In genomic region chr15:65872596-65872995, GRCh38 we compare ENCODE assay signal across 8 cellular contexts. TPM values are rescaled to one million over a fixed set of nuclear protein-coding genes. Genes with fewer than 3 reads are reported as not detected.
DNase-seq lines count a peak whose midpoint lies in the region; ATAC-seq and TF ChIP-seq lines count a peak whose summit lies in the region.
"Not testable (repeated sequence)": the region's sequence is repeated elsewhere in the genome, so short reads cannot be mapped to it uniquely, and the experiment has no call there.

No MANE protein-coding gene starts in this region.

- H3K27me3 Mint-ChIP-seq in activated T-helper 17 cell treated with anti-CD3 and anti-CD28 coated beads, Interleukin-2, amount 50 U/mL, for 72 hours; chondrocyte (ENCODE audit: low read depth); mesothelial cell of epicardium (ENCODE audit: low read depth): not testable (repeated sequence)

- peaks cover 79% of the 10 kb centered on the region for H3K79me2 ChIP-seq in PC-3 (ENCODE audit: low read length)

- not testable (repeated sequence) for H3K36me3 ChIP-seq in PC-3 (ENCODE audit: low read depth, low read length)
- H3K36me3 ChIP-seq in spleen: peaks cover 0 to 36% (median 12%) of the 10 kb centered on the region in 6 donors

- not testable (repeated sequence) for H3K4me3 ChIP-seq in PC-3 (ENCODE audit: low read length); fibroblast of the aortic adventitia (ENCODE audit: low read depth, low read length)
- peak overlapping the region in 4 of 8 donors; percentile 83 to 97 (median 86) for H3K4me3 ChIP-seq in spleen

- H3F3A ChIP-seq in PC-3 (ENCODE audit: low read length, unreplicated experiment): not testable (repeated sequence)

- H3K9ac ChIP-seq in PC-3 (ENCODE audit: low read length): not testable (repeated sequence)

- not testable (repeated sequence) for BruUV-seq in PC-3 (replicated peaks; lab: Mats Ljungman, UMichigan)

- not testable (repeated sequence) for H3K27me3 ChIP-seq in PC-3 (ENCODE audit: low read length); spleen (replicated peaks in 1 of 7)

- H3K4me3 Mint-ChIP-seq in activated T-helper 17 cell treated with anti-CD3 and anti-CD28 coated beads, Interleukin-2, amount 50 U/mL, for 72 hours: peak overlapping the region; percentile 43
- not testable (repeated sequence) for H3K4me3 Mint-ChIP-seq in chondrocyte (ENCODE audit: unreplicated experiment); mesothelial cell of epicardium

- H3K36me3 Mint-ChIP-seq in activated T-helper 17 cell treated with anti-CD3 and anti-CD28 coated beads, Interleukin-2, amount 50 U/mL, for 72 hours (ENCODE audit: low read depth): peaks cover 53% of the 10 kb centered on the region
- H3K36me3 Mint-ChIP-seq in chondrocyte (ENCODE audit: low read depth); mesothelial cell of epicardium: not testable (repeated sequence)

- H3K27ac Mint-ChIP-seq in activated T-helper 17 cell treated with anti-CD3 and anti-CD28 coated beads, Interleukin-2, amount 50 U/mL, for 72 hours: peak overlapping the region; percentile 46
- H3K27ac Mint-ChIP-seq in chondrocyte (ENCODE audit: unreplicated experiment): peak overlapping the region; percentile 72
- peak overlapping the region; percentile 55 for H3K27ac Mint-ChIP-seq in mesothelial cell of epicardium

- H3K4me1 ChIP-seq in PC-3 (ENCODE audit: insufficient read depth, low read length) (peaks cover 16% of the 10 kb centered on the region), spleen (peaks cover 19 to 81% (median 61%) of the 10 kb centered on the region in 6 donors)

- POLR2A ChIA-PET in PC-3 (lab: Charles Lee; ENCODE audit: unreplicated experiment): not testable (repeated sequence)

- not testable (repeated sequence) for H4K20me1 ChIP-seq in PC-3 (ENCODE audit: low read length)

- not testable (repeated sequence) for TF ChIP-seq CTCF in PC-3 (conservative IDR thresholded peaks at IDR 0.05; ENCODE audit: low read depth, low read length); chondrocyte (IDR thresholded peaks at IDR 0.05); fibroblast of the aortic adventitia (IDR thresholded peaks at IDR 0.05; ENCODE audit: insufficient read depth, low read length); mesothelial cell of epicardium (IDR thresholded peaks at IDR 0.05; ENCODE audit: unreplicated experiment); spleen (IDR thresholded peaks at IDR 0.05 in 8 of 11, conservative IDR thresholded peaks at IDR 0.05 in 3 of 11)

- not testable (repeated sequence) for H2AFZ ChIP-seq in PC-3 (ENCODE audit: low read length)

- not testable (repeated sequence) for TF ChIP-seq POLR2A in spleen (IDR thresholded peaks at IDR 0.05)

- peaks cover 30% of the 10 kb centered on the region for H3K4me1 Mint-ChIP-seq in activated T-helper 17 cell treated with anti-CD3 and anti-CD28 coated beads, Interleukin-2, amount 50 U/mL, for 72 hours
- H3K4me1 Mint-ChIP-seq in chondrocyte (ENCODE audit: low read depth) (peaks cover 28% of the 10 kb centered on the region), mesothelial cell of epicardium (peaks cover 26% of the 10 kb centered on the region)

- CTCF ChIA-PET in PC-3 (lab: Charles Lee): not testable (repeated sequence)

- H3K9me3 ChIP-seq in PC-3 (ENCODE audit: low read length); spleen: not testable (repeated sequence)

- H3K9me3 Mint-ChIP-seq in activated T-helper 17 cell treated with anti-CD3 and anti-CD28 coated beads, Interleukin-2, amount 50 U/mL, for 72 hours; chondrocyte (ENCODE audit: low read depth); mesothelial cell of epicardium: not testable (repeated sequence)

- WGBS in spleen, 5 donors: 68 to 78% (median 75%) methylated on average over 5 of the region's 5 CpGs

- H3K27ac ChIP-seq in PC-3 (ENCODE audit: low read length): not testable (repeated sequence)
- peak overlapping the region; percentile 37 to 99 (median 95) for H3K27ac ChIP-seq in spleen

- DNase-seq in A172 (ENCODE audit: low spot score) (peak; percentile 16), ELR (ENCODE audit: low read depth) (peak; percentile 60), PC-3 (peak; percentile 10), fibroblast of the aortic adventitia (ENCODE audit: low read depth) (peak; percentile 66)
- DNase-seq in chondrocyte (ENCODE audit: low spot score); mesothelial cell of epicardium (ENCODE audit: low spot score in 2 of 2, unreplicated experiment in 2 of 2); spleen: not testable (repeated sequence)

- not testable (repeated sequence) for H3K4me2 ChIP-seq in PC-3 (ENCODE audit: low read length)

- intact Hi-C loops in PC-3 (cut with micrococcal nuclease); spleen (cut with DNase I; ENCODE audit: low total_unique reads): not testable (repeated sequence)

- H3K9me2 ChIP-seq in PC-3 (replicated peaks; ENCODE audit: low read length): not testable (repeated sequence)

- not testable (repeated sequence) for ATAC-seq in PC-3; activated T-helper 17 cell treated with anti-CD3 and anti-CD28 coated beads, Interleukin-2, amount 50 U/mL, for 72 hours (replicated peaks)

RNA-seq across cellular contexts. Expression of gene RAB11A, which starts 3.3 kb away (rescaled TPM):
- total RNA-seq in A172 (2014; rRNA removed; shearing (Covaris generic)): 271 and 277 TPM in 2 replicates
- total RNA-seq in PC-3 (2014; rRNA removed) (123 and 171 TPM in 2 replicates), chondrocyte (150 to 153 TPM (median 153 TPM) in 3 replicates), fibroblast of the aortic adventitia (ENCODE audit: low replicate concordance) (84.5 and 218 TPM in 2 replicates), mesothelial cell of epicardium (197 to 213 TPM (median 204 TPM) in 3 replicates), spleen (100 to 1,000 TPM; 173 to 313 (median 255) TPM)
- total RNA-seq in activated T-helper 17 cell treated with anti-CD3 and anti-CD28 coated beads, Interleukin-2, amount 50 U/mL, for 72 hours: 100 to 1,000 TPM; 108 to 143 TPM
- polyA plus RNA-seq in spleen: 100 to 1,000 TPM in 2 of 3 donors, 10 to 100 TPM in 1; 86.7 to 153 (median 128) TPM
